ENCODE assay signal across 15 cellular contexts in the genomic region with DNA sequence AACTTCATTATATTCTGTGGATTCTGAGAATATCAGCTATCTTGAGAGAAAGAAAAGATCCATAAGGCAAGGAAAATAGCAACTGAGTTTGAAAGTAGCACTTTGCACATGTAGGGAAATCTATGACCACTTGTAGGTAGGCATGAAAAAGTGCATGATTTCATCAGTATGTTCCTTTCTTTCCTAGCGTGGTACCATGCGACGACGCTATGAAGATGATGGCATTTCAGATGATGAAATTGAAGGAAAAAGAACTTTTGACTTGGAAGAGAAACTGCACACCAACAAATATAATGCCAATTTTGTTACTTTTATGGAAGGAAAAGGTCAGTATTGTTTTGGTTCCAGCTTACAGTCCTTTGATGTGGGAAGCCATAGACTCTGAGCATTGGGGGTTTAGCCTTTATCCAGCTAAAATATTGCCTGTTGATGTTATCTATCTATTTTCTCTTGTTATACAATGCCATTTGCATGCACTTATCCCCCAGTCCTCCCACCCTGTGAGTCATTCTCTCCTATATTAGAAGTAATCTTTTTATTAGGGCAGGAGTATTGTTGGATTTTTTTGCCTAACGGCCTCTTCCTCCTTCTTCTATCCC.
"Had no signal": no experiment of that assay in that cellular context is flagged by ENCODE, and none has a peak within 500 bp of the region (broad histone marks: within the 10 kb centered on the region; RNA-seq: fewer than 3 reads in every experiment).

No MANE protein-coding gene starts in this region.

- ATAC-seq: activated T-helper 17 cell treated with anti-CD3 and anti-CD28 coated beads, Interleukin-2, amount 50 U/mL, for 72 hours; esophagus mucosa; heart left ventricle; naive thymus-derived CD8-positive, alpha-beta T cell; stimulated activated memory B cell treated with anti-CD40 and anti-IgM and Interleukin-4, amounts not matched to agents 10 μg/mL and 1 μg/mL and 100 μg/mL, for 72 hours had no signal

- DNase-seq: activated CD4-positive, alpha-beta T cell treated with anti-CD3 and anti-CD28 coated beads for 1 hour; activated naive CD4-positive, alpha-beta T cell treated with anti-CD3 and anti-CD28 coated beads, Interleukin-2, amount 50 U/mL, for 16 hours; adrenal gland; dorsolateral prefrontal cortex; foreskin melanocyte; heart left ventricle; naive thymus-derived CD8-positive, alpha-beta T cell; T-helper 9 cell; tibial artery had no signal

- FAIRE-seq: islet of Langerhans had no signal

- H3K27ac ChIP-seq: adrenal gland, dorsolateral prefrontal cortex, heart left ventricle, right atrium auricular region, tibial artery, vagina had no signal

- H3K9me3 ChIP-seq: adrenal gland, heart left ventricle, right atrium auricular region, tibial artery, vagina had no signal

- H3K27me3 ChIP-seq: adrenal gland, dorsolateral prefrontal cortex, heart left ventricle, right atrium auricular region, tibial artery, vagina had no signal

- H3K4me3 ChIP-seq: adrenal gland, dorsolateral prefrontal cortex, heart left ventricle, right atrium auricular region, tibial artery, vagina had no signal
